ENCODE assay signal across 17 cellular contexts in the genomic region with DNA sequence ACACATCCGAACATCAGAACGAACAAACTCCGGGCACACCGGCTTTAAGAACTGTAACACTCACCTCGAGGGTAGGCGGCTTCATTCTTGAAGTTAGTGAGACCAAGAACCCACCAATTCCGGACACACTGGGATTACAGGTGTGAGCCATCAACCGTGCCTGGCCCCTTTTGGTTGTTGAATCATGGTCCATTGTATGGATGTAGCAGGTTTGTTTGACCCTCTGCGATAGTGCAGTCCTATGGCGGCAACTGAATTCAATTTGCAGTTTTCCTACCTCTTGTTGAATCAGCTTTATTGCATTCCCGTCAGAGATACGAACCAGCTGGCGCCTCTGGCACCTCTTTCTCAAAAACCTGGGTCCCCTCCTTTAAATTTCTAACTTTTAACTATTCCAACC.
DNase-seq lines count a peak whose midpoint lies in the region; ATAC-seq and TF ChIP-seq lines count a peak whose summit lies in the region.
"Had no signal": no experiment of that assay in that cellular context is flagged by ENCODE, and none has a peak within 500 bp of the region (broad histone marks: within the 10 kb centered on the region; RNA-seq: fewer than 3 reads in every experiment).

No MANE protein-coding gene starts in this region.

- peaks cover 24% of the 10 kb centered on the region for H3K27me3 Mint-ChIP-seq in activated CD4-positive, alpha-beta T cell treated with anti-CD3 and anti-CD28 coated beads, Interleukin-2, amount 10 ng/mL, durations not matched to agents 24 days and 14 days
- H3K27me3 Mint-ChIP-seq in GM23338 (ENCODE audit: insufficient read depth, low read depth, poor library complexity) (peaks cover 4% of the 10 kb centered on the region), WTC11 (ENCODE audit: low read depth) (no peaks in the 10 kb centered on the region; the same call in 1 of the 2 replicates)
- H3K27me3 Mint-ChIP-seq in activated CD8-positive, alpha-beta T cell treated with anti-CD3 and anti-CD28 coated beads, Interleukin-2, amount 10 ng/mL, durations not matched to agents 7 days and 5 days (ENCODE audit: low read depth): peaks cover 24% of the 10 kb centered on the region
- H3K27me3 Mint-ChIP-seq in naive thymus-derived CD8-positive, alpha-beta T cell: peaks cover 0 to 12% (median 4%) of the 10 kb centered on the region in 5 donors

- H3K9me2 ChIP-seq in GM23338 (ENCODE audit: insufficient read depth): no peaks in the 10 kb centered on the region

- no peaks in the 10 kb centered on the region for H3K27me3 ChIP-seq in GM23338 (ENCODE audit: insufficient read depth)
- H3K27me3 ChIP-seq: MG63, right lobe of liver, uterus had no signal

- DNase-seq in activated CD4-positive, alpha-beta T cell treated with anti-CD3 and anti-CD28 coated beads, Interleukin-2, amount 10 ng/mL, durations not matched to agents 24 days and 14 days: no peak
- no peak for DNase-seq in activated CD4-positive, alpha-beta T cell treated with anti-CD3 and anti-CD28 coated beads for 4 hours
- no peak for DNase-seq in GM23338 (ENCODE audit: low spot score)
- no peak for DNase-seq in activated CD8-positive, alpha-beta T cell treated with anti-CD3 and anti-CD28 coated beads, Interleukin-2, amount 10 ng/mL, durations not matched to agents 7 days and 5 days
- DNase-seq in naive thymus-derived CD8-positive, alpha-beta T cell: no peak
- no peak for DNase-seq in EL
- DNase-seq in amniotic stem cell (lab: John Stamatoyannopoulos, UW): no peak
- DNase-seq in WTC11 (ENCODE audit: low spot score): no peak
- DNase-seq: activated CD4-positive, alpha-beta T cell treated with anti-CD3 and anti-CD28 coated beads, Interleukin-2, amount 50 U/mL, for 1 hour; activated effector memory CD4-positive, alpha-beta T cell treated with anti-CD3 and anti-CD28 coated beads, Interleukin-2, amount 50 U/mL, for 16 hours; NCI-H1694; right lobe of liver; Right ventricle myocardium superior; T1000; uterus had no signal

- POLR2A ChIA-PET in activated CD8-positive, alpha-beta T cell treated with anti-CD3 and anti-CD28 coated beads, Interleukin-2, amount 10 ng/mL, durations not matched to agents 7 days and 5 days (lab: Charles Lee): interaction anchor here (2.3 kb wide), 1 partner anchor 152 kb away, joined by 7 read pairs; the partner anchor contains the start of gene SIPA1L1
- POLR2A ChIA-PET in naive thymus-derived CD8-positive, alpha-beta T cell (lab: Charles Lee): no interaction called here
- POLR2A ChIA-PET in WTC11 (lab: Charles Lee): no interaction called here

- H3K27ac ChIP-seq in GM23338 (ENCODE audit: low read depth): no peak overlapping the region
- H3K27ac ChIP-seq: right lobe of liver, uterus had no signal

- peak overlapping the region; percentile 55 for H3K27ac Mint-ChIP-seq in activated CD4-positive, alpha-beta T cell treated with anti-CD3 and anti-CD28 coated beads, Interleukin-2, amount 10 ng/mL, durations not matched to agents 24 days and 14 days
- H3K27ac Mint-ChIP-seq in GM23338 (no peak overlapping the region), WTC11 (no peak overlapping the region)
- H3K27ac Mint-ChIP-seq in activated CD8-positive, alpha-beta T cell treated with anti-CD3 and anti-CD28 coated beads, Interleukin-2, amount 10 ng/mL, durations not matched to agents 7 days and 5 days: peak overlapping the region; percentile 79
- H3K27ac Mint-ChIP-seq in naive thymus-derived CD8-positive, alpha-beta T cell: peak overlapping the region in 9 of 10 donors; percentile 27 to 90 (median 73)

- H3K4me2 ChIP-seq in GM23338: no peak overlapping the region

- H3K36me3 ChIP-seq in GM23338 (ENCODE audit: insufficient read depth): no peaks in the 10 kb centered on the region
- H3K36me3 ChIP-seq: MG63, right lobe of liver, uterus had no signal

- TF ChIP-seq CTCF in GM23338 (conservative IDR thresholded peaks at IDR 0.05; ENCODE audit: low read depth in 2 of 2) (no peak), WTC11 (IDR thresholded peaks at IDR 0.05) (no peak)

- H3K4me3 ChIP-seq in GM23338: no peak overlapping the region
- H3K4me3 ChIP-seq: MG63, right lobe of liver, uterus had no signal

- H4K20me1 ChIP-seq in GM23338 (replicated peaks; ENCODE audit: insufficient read depth): no peaks in the 10 kb centered on the region

- ATAC-seq in GM23338 (no peak), WTC11 (no peak)
- ATAC-seq in activated CD8-positive, alpha-beta T cell treated with anti-CD3 and anti-CD28 coated beads, Interleukin-2, amount 10 ng/mL, durations not matched to agents 7 days and 5 days: peak; percentile 53
- ATAC-seq in naive thymus-derived CD8-positive, alpha-beta T cell: peak in 1 of 2 donors; percentile 22
- ATAC-seq: left lobe of liver, right lobe of liver had no signal

- peaks cover 26% of the 10 kb centered on the region for H3K4me1 Mint-ChIP-seq in activated CD4-positive, alpha-beta T cell treated with anti-CD3 and anti-CD28 coated beads, Interleukin-2, amount 10 ng/mL, durations not matched to agents 24 days and 14 days
- H3K4me1 Mint-ChIP-seq in GM23338: peaks cover 17% of the 10 kb centered on the region
- peaks cover 24% of the 10 kb centered on the region for H3K4me1 Mint-ChIP-seq in activated CD8-positive, alpha-beta T cell treated with anti-CD3 and anti-CD28 coated beads, Interleukin-2, amount 10 ng/mL, durations not matched to agents 7 days and 5 days (ENCODE audit: low read depth)
- H3K4me1 Mint-ChIP-seq in naive thymus-derived CD8-positive, alpha-beta T cell: peaks cover 10 to 22% (median 16%) of the 10 kb centered on the region in 4 donors
- H3K4me1 Mint-ChIP-seq in WTC11: peaks cover 3% of the 10 kb centered on the region

- no peaks in the 10 kb centered on the region for H3K36me3 Mint-ChIP-seq in activated CD4-positive, alpha-beta T cell treated with anti-CD3 and anti-CD28 coated beads, Interleukin-2, amount 10 ng/mL, durations not matched to agents 24 days and 14 days (ENCODE audit: low read depth)
- H3K36me3 Mint-ChIP-seq in GM23338 (ENCODE audit: low read depth) (no peaks in the 10 kb centered on the region), WTC11 (no peaks in the 10 kb centered on the region)
- no peaks in the 10 kb centered on the region for H3K36me3 Mint-ChIP-seq in activated CD8-positive, alpha-beta T cell treated with anti-CD3 and anti-CD28 coated beads, Interleukin-2, amount 10 ng/mL, durations not matched to agents 7 days and 5 days (ENCODE audit: low read depth)
- no peaks in the 10 kb centered on the region for H3K36me3 Mint-ChIP-seq in naive thymus-derived CD8-positive, alpha-beta T cell

- CTCF ChIA-PET in activated CD8-positive, alpha-beta T cell treated with anti-CD3 and anti-CD28 coated beads, Interleukin-2, amount 10 ng/mL, durations not matched to agents 7 days and 5 days (lab: Charles Lee): interaction anchor here (1.3 to 3.8 kb wide), 3 partner anchors 16 to 236 kb away, joined by 3 to 15 read pairs (median 7); no protein-coding TSS in a partner anchor
- CTCF ChIA-PET in WTC11 (lab: Charles Lee): interaction anchor here (0.6 to 2.5 kb wide), 2 partner anchors 119 to 141 kb away, joined by 3 to 28 read pairs; no protein-coding TSS in a partner anchor

- H3K9me3 Mint-ChIP-seq in activated CD4-positive, alpha-beta T cell treated with anti-CD3 and anti-CD28 coated beads, Interleukin-2, amount 10 ng/mL, durations not matched to agents 24 days and 14 days: peaks cover 4% of the 10 kb centered on the region
- no peaks in the 10 kb centered on the region for H3K9me3 Mint-ChIP-seq in GM23338
- no peaks in the 10 kb centered on the region for H3K9me3 Mint-ChIP-seq in activated CD8-positive, alpha-beta T cell treated with anti-CD3 and anti-CD28 coated beads, Interleukin-2, amount 10 ng/mL, durations not matched to agents 7 days and 5 days (ENCODE audit: insufficient read depth)
- H3K9me3 Mint-ChIP-seq in naive thymus-derived CD8-positive, alpha-beta T cell: no peaks in the 10 kb centered on the region
- no peaks in the 10 kb centered on the region for H3K9me3 Mint-ChIP-seq in WTC11

- peak overlapping the region; percentile 86; the same call in 1 of the 2 replicates for H2AFZ ChIP-seq in GM23338

- H3K4me1 ChIP-seq in GM23338 (ENCODE audit: insufficient read depth): no peaks in the 10 kb centered on the region
- H3K4me1 ChIP-seq: uterus had no signal

- no peaks in the 10 kb centered on the region for H3F3A ChIP-seq in GM23338 (replicated peaks; ENCODE audit: low read depth)

- H3K4me3 Mint-ChIP-seq in activated CD4-positive, alpha-beta T cell treated with anti-CD3 and anti-CD28 coated beads, Interleukin-2, amount 10 ng/mL, durations not matched to agents 24 days and 14 days: peak overlapping the region; percentile 79
- no peak overlapping the region for H3K4me3 Mint-ChIP-seq in GM23338
- H3K4me3 Mint-ChIP-seq in activated CD8-positive, alpha-beta T cell treated with anti-CD3 and anti-CD28 coated beads, Interleukin-2, amount 10 ng/mL, durations not matched to agents 7 days and 5 days: peak overlapping the region; percentile 79
- peak overlapping the region; percentile 70 to 96 (median 88) for H3K4me3 Mint-ChIP-seq in naive thymus-derived CD8-positive, alpha-beta T cell
- no peak overlapping the region for H3K4me3 Mint-ChIP-seq in WTC11

- intact Hi-C loops in activated CD4-positive, alpha-beta T cell treated with anti-CD3 and anti-CD28 coated beads, Interleukin-2, amount 10 ng/mL, durations not matched to agents 24 days and 14 days (cut with micrococcal nuclease): no loop called here

- no peaks in the 10 kb centered on the region for H3K79me2 ChIP-seq in GM23338 (replicated peaks; ENCODE audit: insufficient read depth)

TF ChIP-seq in GM23338, 12 proteins besides CTCF, POLR2A, EP300 and RAD21:
- TF ChIP-seq EZH2phosphoT487 (IDR thresholded peaks at IDR 0.05; ENCODE audit: unreplicated experiment): no peak
- TF ChIP-seq JUNB (IDR thresholded peaks at IDR 0.05; ENCODE audit: unreplicated experiment): no peak
- TF ChIP-seq ZNF331 (CRISPR knock-in tag; IDR thresholded peaks at IDR 0.05; ENCODE audit: low read depth): no peak
TF ChIP-seq in GM23338: peak in this region for 0.

TF ChIP-seq in WTC11, 78 proteins besides CTCF, POLR2A, EP300 and RAD21:
- TF ChIP-seq PRRX2 (CRISPR knock-in tag; IDR thresholded peaks at IDR 0.05) (no peak), KAT7 (CRISPR knock-in tag; IDR thresholded peaks at IDR 0.05; ENCODE audit: borderline replicate concordance) (no peak), MYBL2 (CRISPR knock-in tag; IDR thresholded peaks at IDR 0.05) (no peak)

Comparison
In these comparisons a context has a peak if more than half of its experiments do, and no peak if none do; other contexts are left out.
1. H3K27ac Mint-ChIP-seq: peak in activated CD4-positive, alpha-beta T cell treated with anti-CD3 and anti-CD28 coated beads, Interleukin-2, amount 10 ng/mL, durations not matched to agents 24 days and 14 days (single experiment), activated CD8-positive, alpha-beta T cell treated with anti-CD3 and anti-CD28 coated beads, Interleukin-2, amount 10 ng/mL, durations not matched to agents 7 days and 5 days (single experiment) and naive thymus-derived CD8-positive, alpha-beta T cell (9 of 10); none in GM23338 (single experiment) and WTC11 (single experiment).
2. H3K4me3 Mint-ChIP-seq: peak in activated CD4-positive, alpha-beta T cell treated with anti-CD3 and anti-CD28 coated beads, Interleukin-2, amount 10 ng/mL, durations not matched to agents 24 days and 14 days (single experiment), activated CD8-positive, alpha-beta T cell treated with anti-CD3 and anti-CD28 coated beads, Interleukin-2, amount 10 ng/mL, durations not matched to agents 7 days and 5 days (single experiment) and naive thymus-derived CD8-positive, alpha-beta T cell (10 of 10); none in GM23338 (single experiment) and WTC11 (single experiment).